Comparison of ENCODE assay signal across 23 cellular contexts in genomic region chr5:22926574-22926973, GRCh38.
"Had no signal": no experiment of that assay in that cellular context is flagged by ENCODE, and none has a peak within 500 bp of the region (broad histone marks: within the 10 kb centered on the region; RNA-seq: fewer than 3 reads in every experiment).

No MANE protein-coding gene starts in this region.

- DNase-seq: colonic mucosa; effector CD8-positive, alpha-beta T cell; endodermal cell; foreskin melanocyte; glutamatergic neuron; heart right ventricle; hippocampal formation; islet precursor cell; kidney glomerular epithelial cell; left colon; left ventricle myocardium inferior; lower lobe of right lung; natural killer cell; occipital lobe; ovary; posterior cingulate gyrus; psoas muscle; stimulated activated CD4-positive, alpha-beta T cell treated with anti-CD3 and anti-CD28 coated beads, Interleukin-2, amount 100 ng/mL, for 24 hours; stimulated activated CD4-positive, alpha-beta T cell treated with anti-CD3 and anti-CD28 coated beads, Interleukin-4, amount 100 ng/mL, for 24 hours; stimulated activated naive CD4-positive, alpha-beta T cell treated with Interleukin-2 at 50 U/mL for 16 hours; stomach; tibial artery had no signal

- H3K36me3 ChIP-seq: colonic mucosa, heart right ventricle, left ventricle myocardium inferior, lower lobe of right lung, ovary, stomach, tibial artery had no signal

- H3K4me3 ChIP-seq: colonic mucosa, heart right ventricle, left ventricle myocardium inferior, lower lobe of right lung, ovary, psoas muscle, stomach, tibial artery had no signal

- H3K4me1 ChIP-seq: colonic mucosa, heart right ventricle, left ventricle myocardium inferior, lower lobe of right lung, psoas muscle, stomach, tibial artery had no signal

- H3K9me3 ChIP-seq: colonic mucosa, ovary, psoas muscle, tibial artery had no signal

- H3K27ac ChIP-seq: colonic mucosa, epithelial cell of prostate, heart right ventricle, left ventricle myocardium inferior, lower lobe of right lung, ovary, psoas muscle, stomach, tibial artery had no signal

- H3K27me3 ChIP-seq: colonic mucosa, heart right ventricle, ovary, stomach, tibial artery had no signal
